21 cellular contexts compared by ENCODE assay signal in the genomic region with DNA sequence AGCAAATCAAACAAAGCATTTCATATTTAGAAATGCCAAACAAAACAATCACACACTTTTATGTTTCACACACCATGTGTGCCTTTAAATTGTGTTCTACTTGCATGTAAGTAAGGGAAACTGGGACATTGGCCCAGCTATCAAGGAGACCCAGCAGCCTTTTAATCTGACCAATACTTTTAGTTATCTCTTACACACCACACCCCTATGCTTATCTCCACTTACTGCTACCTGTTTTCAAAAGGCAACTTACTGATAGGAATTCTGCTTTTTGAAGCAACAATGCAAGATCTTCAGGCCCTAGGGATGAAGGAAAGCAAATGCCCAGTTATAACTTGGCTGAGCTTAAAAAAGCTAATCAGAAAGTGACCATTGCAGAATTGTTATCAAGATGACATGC.
"Had no signal": no experiment of that assay in that cellular context is flagged by ENCODE, and none has a peak within 500 bp of the region (broad histone marks: within the 10 kb centered on the region; RNA-seq: fewer than 3 reads in every experiment).

No MANE protein-coding gene starts in this region.

- H3K9me3 ChIP-seq: SK-N-SH had no signal

- H3K4me2 ChIP-seq: SK-N-SH had no signal

- H3K9ac ChIP-seq: SK-N-SH had no signal

- DNase-seq: KBM-7, MV-4-11, NCI-H1048, NCI-H1105, NCI-H1417, NCI-H1436 treated with DMSO at 0.1 percent for 48 hours, NCI-H1694, NCI-H187 treated with DMSO at 0.1 percent for 48 hours, NCI-H2029 treated with DMSO at 0.1 percent for 48 hours, NCI-H2107, NCI-H226, NCI-H446, NCI-H510A, NCI-H524 treated with DMSO at 0.1 percent for 48 hours, NCI-H774, PC-3, SHP77, SK-N-SH, SW 1271 had no signal

- H3K27ac ChIP-seq: RWPE1 had no signal

- ATAC-seq: Panc1, PC-3 had no signal
